In the genomic region with DNA sequence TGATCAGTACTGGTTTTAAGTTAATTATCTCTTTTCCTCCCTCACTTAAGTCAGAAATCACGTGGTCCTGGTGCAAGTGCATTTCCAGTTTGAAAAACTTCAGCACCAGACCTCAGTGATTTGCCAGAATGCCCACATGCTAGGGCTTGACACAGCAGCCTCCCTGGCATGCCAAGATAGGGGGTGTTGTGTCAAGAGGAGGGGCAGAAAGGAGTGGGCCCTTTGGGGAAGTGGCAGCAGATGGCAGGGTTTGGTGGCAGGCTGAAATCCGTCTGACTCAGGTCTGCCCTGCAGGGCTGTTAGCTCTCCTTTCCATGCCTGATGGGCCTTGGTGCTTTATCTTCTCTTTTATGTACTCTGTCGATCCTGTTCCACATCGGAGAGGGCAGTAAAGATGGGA, we compare ENCODE assay signal across 10 cellular contexts. TPM values are rescaled to one million over a fixed set of nuclear protein-coding genes. Genes with fewer than 3 reads are reported as not detected.
DNase-seq lines count a peak whose midpoint lies in the region; ATAC-seq and TF ChIP-seq lines count a peak whose summit lies in the region.
"Had no signal": no experiment of that assay in that cellular context is flagged by ENCODE, and none has a peak within 500 bp of the region (broad histone marks: within the 10 kb centered on the region; RNA-seq: fewer than 3 reads in every experiment).

No MANE protein-coding gene starts in this region.

- H3K27ac ChIP-seq in mammary epithelial cell (ENCODE audit: insufficient read depth, low read depth, low read length): no peak overlapping the region
- no peak overlapping the region for H3K27ac ChIP-seq in breast epithelium
- no peak overlapping the region for H3K27ac ChIP-seq in OCI-LY3 (ENCODE audit: low read length)
- H3K27ac ChIP-seq in substantia nigra (ENCODE audit: low read depth, low read length, poor library complexity, severe bottlenecking): peak overlapping the region; percentile 64

- dilution Hi-C loops in mammary epithelial cell (cut with HindIII; ENCODE audit: low sequenced_read_pairs): no loop called here

- DNase-seq in mammary epithelial cell (peak; percentile 19), breast epithelium (ENCODE audit: low spot score in 2 of 2) (no peak), germinal center (ENCODE audit: low spot score) (peak; percentile 75), substantia nigra (lab: John Stamatoyannopoulos, UW) (peak in 6 of 49 donors; percentile 8 to 31 (median 12)), Ammon's horn (ENCODE audit: low spot score) (no peak), MG63 (no peak)
- DNase-seq: activated naive CD4-positive, alpha-beta T cell treated with Interleukin-2 at 50 U/mL for 16 hours; NCI-H2029 had no signal

- H3K4me3 ChIP-seq in mammary epithelial cell (replicated peaks in 1 of 3; ENCODE audit: insufficient read depth in 1 of 3, low read depth in 2 of 3, low read length in 3 of 3): no peak overlapping the region
- H3K4me3 ChIP-seq in breast epithelium: no peak overlapping the region
- no peak overlapping the region for H3K4me3 ChIP-seq in OCI-LY3 (ENCODE audit: low read length)
- no peak overlapping the region for H3K4me3 ChIP-seq in MG63

- H3K9ac ChIP-seq in mammary epithelial cell (ENCODE audit: insufficient read depth, low read length): no peak overlapping the region
- H3K9ac ChIP-seq in OCI-LY3 (ENCODE audit: low read length): no peak overlapping the region

- CTCF ChIA-PET in mammary epithelial cell (lab: Charles Lee; ENCODE audit: low non-redundant PET): no interaction called here

- H3K27me3 ChIP-seq in mammary epithelial cell (ENCODE audit: insufficient read depth, low read length): no peaks in the 10 kb centered on the region
- no peaks in the 10 kb centered on the region for H3K27me3 ChIP-seq in breast epithelium
- H3K27me3 ChIP-seq in OCI-LY3 (ENCODE audit: low read depth, low read length): peaks cover under 1% of the 10 kb centered on the region; the same call in 1 of the 2 replicates
- no peaks in the 10 kb centered on the region for H3K27me3 ChIP-seq in MG63

- TF ChIP-seq CTCF in mammary epithelial cell (conservative IDR thresholded peaks at IDR 0.05 in 1 of 2, IDR thresholded peaks at IDR 0.05 in 1 of 2; ENCODE audit: extremely low read depth in 1 of 2, insufficient read depth in 1 of 2, low read depth in 1 of 2, low read length in 2 of 2) (no peak), breast epithelium (IDR thresholded peaks at IDR 0.05) (no peak), OCI-LY3 (IDR thresholded peaks at IDR 0.05; ENCODE audit: low read depth, low read length) (no peak)

- BruUV-seq in mammary epithelial cell (replicated peaks; lab: Mats Ljungman, UMichigan): no TSS peak

- intact Hi-C loops in mammary epithelial cell (cut with micrococcal nuclease) (no loop called here), breast epithelium (cut with DNase I; ENCODE audit: low total_unique reads) (no loop called here)

- H3K36me3 ChIP-seq in mammary epithelial cell (ENCODE audit: insufficient read depth, low read length): no peaks in the 10 kb centered on the region
- no peaks in the 10 kb centered on the region for H3K36me3 ChIP-seq in breast epithelium
- no peaks in the 10 kb centered on the region for H3K36me3 ChIP-seq in OCI-LY3 (replicated peaks; ENCODE audit: low read depth, low read length)
- H3K36me3 ChIP-seq in MG63: no peaks in the 10 kb centered on the region

- 17% methylated on average over 3 of the region's 4 CpGs for WGBS in mammary epithelial cell (ENCODE audit: low coverage, missing lambda C conversion rate)

- H4K20me1 ChIP-seq in mammary epithelial cell (ENCODE audit: insufficient read depth, low read length) (no peaks in the 10 kb centered on the region), OCI-LY3 (ENCODE audit: insufficient read depth, low read length) (peaks cover 12% of the 10 kb centered on the region; the same call in 1 of the 2 replicates)

- H3K4me2 ChIP-seq in mammary epithelial cell (ENCODE audit: insufficient read depth, low read depth, low read length): no peak overlapping the region
- peak overlapping the region; percentile 67; the same call in 1 of the 2 replicates for H3K4me2 ChIP-seq in OCI-LY3 (ENCODE audit: low read length)

- no peaks in the 10 kb centered on the region for H3K79me2 ChIP-seq in mammary epithelial cell (ENCODE audit: insufficient read depth, low read length)
- no peaks in the 10 kb centered on the region for H3K79me2 ChIP-seq in OCI-LY3 (ENCODE audit: low read length)

- no peaks in the 10 kb centered on the region for H3K9me3 ChIP-seq in mammary epithelial cell (replicated peaks; ENCODE audit: insufficient read depth, low read length)
- no peaks in the 10 kb centered on the region for H3K9me3 ChIP-seq in breast epithelium
- peaks cover under 1% of the 10 kb centered on the region; the same call in 1 of the 2 replicates for H3K9me3 ChIP-seq in OCI-LY3 (ENCODE audit: insufficient read depth, low read length)
- H3K9me3 ChIP-seq in MG63: no peaks in the 10 kb centered on the region

- H2AFZ ChIP-seq in mammary epithelial cell (ENCODE audit: low read depth, low read length) (no peak overlapping the region), OCI-LY3 (ENCODE audit: low read depth, low read length) (no peak overlapping the region)

- ATAC-seq in GM21367 (IDR thresholded peaks at IDR 0.05; ENCODE audit: unreplicated experiment): no peak

- in situ Hi-C loops in mammary epithelial cell (cut with MboI; ENCODE audit: low sequenced_read_pairs in 2 of 2): no loop called here

- TF ChIP-seq POLR2A in breast epithelium (IDR thresholded peaks at IDR 0.05): no peak

- peaks cover 7% of the 10 kb centered on the region for H3K4me1 ChIP-seq in mammary epithelial cell (ENCODE audit: insufficient read depth, low read length)
- H3K4me1 ChIP-seq in breast epithelium: no peaks in the 10 kb centered on the region
- H3K4me1 ChIP-seq in OCI-LY3 (ENCODE audit: low read length): peaks cover 24% of the 10 kb centered on the region

RNA-seq across cellular contexts. Expression of gene PXK, which starts 23.4 kb away (rescaled TPM):
- 10 to 100 TPM; 39.6 to 42.2 TPM for total RNA-seq in mammary epithelial cell
- 12.4 TPM for polyA plus RNA-seq in mammary epithelial cell
- polyA minus RNA-seq in mammary epithelial cell: 6.9 TPM
- 10 to 100 TPM; 30.3 to 36.1 (median 34.6) TPM for total RNA-seq in breast epithelium
- 25.7 and 34.8 TPM in 2 replicates for total RNA-seq in MG63 (2014; rRNA removed; shearing (Covaris generic); ENCODE audit: low replicate concordance)

RNA-seq across cellular contexts. Expression of gene HTD2, which starts 49.7 kb away (rescaled TPM):
- total RNA-seq in mammary epithelial cell (10 to 100 TPM; 10.4 to 18.5 TPM), breast epithelium (10 to 100 TPM; 10.6 to 19.6 (median 11.1) TPM)
- polyA plus RNA-seq in mammary epithelial cell: 8.1 TPM
- polyA minus RNA-seq in mammary epithelial cell: not detected
- total RNA-seq in MG63 (2014; rRNA removed; shearing (Covaris generic); ENCODE audit: low replicate concordance): 3.6 and 25.3 TPM in 2 replicates

RNA-seq across cellular contexts. Expression of gene RPP14, which starts 50.0 kb away (rescaled TPM):
- 10 to 100 TPM; 15.5 to 22.1 TPM for total RNA-seq in mammary epithelial cell
- polyA plus RNA-seq in mammary epithelial cell: 12.4 TPM
- 33.4 TPM for polyA minus RNA-seq in mammary epithelial cell
- total RNA-seq in breast epithelium: 10 to 100 TPM in 2 of 3 donors, 1 to 10 TPM in 1; 6.2 to 11.0 (median 10.8) TPM
- 6.2 and 16.3 TPM in 2 replicates for total RNA-seq in MG63 (2014; rRNA removed; shearing (Covaris generic); ENCODE audit: low replicate concordance)

Comparison
In these comparisons a context has a peak if more than half of its experiments do, and no peak if none do; other contexts are left out.
1. DNase-seq: peak in mammary epithelial cell (single experiment) and germinal center (single experiment); none in breast epithelium (0 of 2), Ammon's horn (single experiment) and MG63 (single experiment).